ENCODE assay signal across 29 cellular contexts in the genomic region with DNA sequence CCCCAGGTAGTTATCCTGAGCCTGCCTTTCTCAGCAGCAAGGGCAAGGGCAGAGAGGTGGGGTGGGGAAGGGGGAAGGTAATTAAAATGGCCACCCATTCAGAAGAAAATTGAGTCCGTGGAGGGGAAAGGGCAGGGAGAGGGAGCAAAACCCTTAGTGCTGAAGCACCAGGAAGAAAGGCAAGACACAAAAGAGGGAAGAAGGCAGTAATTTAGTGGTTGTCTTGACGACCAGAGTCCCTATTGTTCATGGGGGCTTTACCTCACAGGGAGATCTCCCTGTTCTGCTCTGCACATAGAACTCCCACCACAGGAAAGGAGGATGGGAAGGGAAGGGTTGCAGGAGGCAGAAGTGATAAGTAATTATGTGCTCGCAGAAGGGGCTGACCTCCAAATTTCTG. TPM values are rescaled to one million over a fixed set of nuclear protein-coding genes. Genes with fewer than 3 reads are reported as not detected.
A peak's percentile ranks its signal among the peaks of the same experiment; 100 is the strongest.
DNase-seq lines count a peak whose midpoint lies in the region; ATAC-seq and TF ChIP-seq lines count a peak whose summit lies in the region.
"Had no signal": no experiment of that assay in that cellular context is flagged by ENCODE, and none has a peak within 500 bp of the region (broad histone marks: within the 10 kb centered on the region; RNA-seq: fewer than 3 reads in every experiment).

No MANE protein-coding gene starts in this region.

- H3K4me1 ChIP-seq in iPS-18a (ENCODE audit: control insufficient read depth, low read depth, low read length) (peaks cover 26% of the 10 kb centered on the region), tibial artery (peaks cover 3 to 67% (median 35%) of the 10 kb centered on the region in 4 donors)
- H3K4me1 ChIP-seq: Caco-2 had no signal

- peaks cover 5% of the 10 kb centered on the region for H3K4me1 Mint-ChIP-seq in activated T-helper 17 cell treated with anti-CD3 and anti-CD28 coated beads, Interleukin-2, amount 50 U/mL, for 72 hours

- no peak overlapping the region for H3K4me3 Mint-ChIP-seq in activated T-helper 17 cell treated with anti-CD3 and anti-CD28 coated beads, Interleukin-2, amount 50 U/mL, for 72 hours
- H3K4me3 Mint-ChIP-seq: activated naive CD4-positive, alpha-beta T cell treated with anti-CD3 and anti-CD28 coated beads, Interleukin-2, amount 50 U/mL, for 24 hours; natural killer cell treated with Interleukin-12 subunit alpha and Interleukin-12 subunit beta and Interleukin-15 and Interleukin-18, amount 100 ng/mL, for 72 hours; stimulated activated memory B cell treated with anti-CD40 and anti-IgM and Interleukin-4, amounts not matched to agents 10 μg/mL and 1 μg/mL and 100 μg/mL, for 72 hours had no signal

- H3K36me3 ChIP-seq in iPS-18a (ENCODE audit: control insufficient read depth, low read depth, low read length) (peaks cover 13% of the 10 kb centered on the region), tibial artery (peaks cover 21 to 35% (median 24%) of the 10 kb centered on the region in 3 donors)
- H3K36me3 ChIP-seq: breast epithelium, ovary had no signal

- no peak for TF ChIP-seq CTCF in tibial artery (IDR thresholded peaks at IDR 0.05)

- ATAC-seq in activated T-helper 17 cell treated with anti-CD3 and anti-CD28 coated beads, Interleukin-2, amount 50 U/mL, for 72 hours (replicated peaks) = no peak
- no peak for ATAC-seq in HG03280 (IDR thresholded peaks at IDR 0.05; ENCODE audit: unreplicated experiment)
- ATAC-seq: natural killer cell treated with Interleukin-12 subunit alpha and Interleukin-12 subunit beta and Interleukin-15 and Interleukin-18, amount 100 ng/mL, for 72 hours; stimulated activated memory B cell treated with anti-CD40 and anti-IgM and Interleukin-4, amounts not matched to agents 10 μg/mL and 1 μg/mL and 100 μg/mL, for 72 hours had no signal

- no peaks in the 10 kb centered on the region for H3K27me3 Mint-ChIP-seq in activated T-helper 17 cell treated with anti-CD3 and anti-CD28 coated beads, Interleukin-2, amount 50 U/mL, for 72 hours
- H3K27me3 Mint-ChIP-seq: activated naive CD4-positive, alpha-beta T cell treated with anti-CD3 and anti-CD28 coated beads, Interleukin-2, amount 50 U/mL, for 24 hours; natural killer cell treated with Interleukin-12 subunit alpha and Interleukin-12 subunit beta and Interleukin-15 and Interleukin-18, amount 100 ng/mL, for 72 hours; stimulated activated memory B cell treated with anti-CD40 and anti-IgM and Interleukin-4, amounts not matched to agents 10 μg/mL and 1 μg/mL and 100 μg/mL, for 72 hours had no signal

- peak overlapping the region; percentile 12 for H3K27ac Mint-ChIP-seq in activated T-helper 17 cell treated with anti-CD3 and anti-CD28 coated beads, Interleukin-2, amount 50 U/mL, for 72 hours
- H3K27ac Mint-ChIP-seq: activated naive CD4-positive, alpha-beta T cell treated with anti-CD3 and anti-CD28 coated beads, Interleukin-2, amount 50 U/mL, for 24 hours; natural killer cell treated with Interleukin-12 subunit alpha and Interleukin-12 subunit beta and Interleukin-15 and Interleukin-18, amount 100 ng/mL, for 72 hours; stimulated activated memory B cell treated with anti-CD40 and anti-IgM and Interleukin-4, amounts not matched to agents 10 μg/mL and 1 μg/mL and 100 μg/mL, for 72 hours had no signal

- intact Hi-C loops in tibial artery (cut with DNase I; ENCODE audit: low total_unique reads) (loop anchor here (10.0 kb wide), 2 partner anchors 458 to 578 kb away; a partner anchor contains a TSS), posterior cingulate gyrus (cut with DNase I) (loop anchor here (10.0 kb wide), 1 partner anchor 458 kb away; no protein-coding TSS in a partner anchor)

- H3K9me3 ChIP-seq in iPS-18a (ENCODE audit: control insufficient read depth, low read depth, low read length) = no peaks in the 10 kb centered on the region
- H3K9me3 ChIP-seq in tibial artery = no peaks in the 10 kb centered on the region
- H3K9me3 ChIP-seq: breast epithelium, Caco-2, ovary had no signal

- peak overlapping the region; percentile 15 for H3K27ac ChIP-seq in iPS-18a (ENCODE audit: low read length)
- H3K27ac ChIP-seq in tibial artery = peak overlapping the region; percentile 82 to 86
- no peak overlapping the region for H3K27ac ChIP-seq in substantia nigra (ENCODE audit: low read depth, low read length, poor library complexity, severe bottlenecking)
- H3K27ac ChIP-seq: 22Rv1, breast epithelium, C4-2B, ovary, WERI-Rb-1 had no signal

- DNase-seq in NCI-H1105 treated with DMSO at 0.1 percent for 48 hours (lab: John Stamatoyannopoulos, UW) = peak; percentile 14
- no peak for DNase-seq in NCI-H1105 (lab: John Stamatoyannopoulos, UW)
- DNase-seq in tibial artery = no peak
- no peak for DNase-seq in substantia nigra (lab: John Stamatoyannopoulos, UW)
- no peak for DNase-seq in posterior cingulate gyrus
- DNase-seq: activated CD4-positive, alpha-beta T cell treated with anti-CD3 and anti-CD28 coated beads for 48 hours; activated CD8-positive, alpha-beta memory T cell treated with anti-CD3 and anti-CD28 coated beads for 24 hours; activated T-cell treated with anti-CD3 and anti-CD28 coated beads for 4 hours; amniotic stem cell; Caco-2; DMS79; effector CD4-positive, alpha-beta T cell; erythroblast; kidney; NCI-H1930; NCI-H226; NCI-H526 treated with DMSO at 0.1 percent for 48 hours; ovary; T1000; WERI-Rb-1 had no signal

- H3K27me3 ChIP-seq in iPS-18a (ENCODE audit: control insufficient read depth, insufficient read depth, low read length) = no peaks in the 10 kb centered on the region
- H3K27me3 ChIP-seq in tibial artery = no peaks in the 10 kb centered on the region
- H3K27me3 ChIP-seq: breast epithelium, ovary had no signal

- H3K9me3 Mint-ChIP-seq in activated T-helper 17 cell treated with anti-CD3 and anti-CD28 coated beads, Interleukin-2, amount 50 U/mL, for 72 hours = no peaks in the 10 kb centered on the region
- H3K9me3 Mint-ChIP-seq: activated naive CD4-positive, alpha-beta T cell treated with anti-CD3 and anti-CD28 coated beads, Interleukin-2, amount 50 U/mL, for 24 hours; natural killer cell treated with Interleukin-12 subunit alpha and Interleukin-12 subunit beta and Interleukin-15 and Interleukin-18, amount 100 ng/mL, for 72 hours; stimulated activated memory B cell treated with anti-CD40 and anti-IgM and Interleukin-4, amounts not matched to agents 10 μg/mL and 1 μg/mL and 100 μg/mL, for 72 hours had no signal

- no peak overlapping the region for H3K4me3 ChIP-seq in iPS-18a (ENCODE audit: low read length)
- H3K4me3 ChIP-seq in tibial artery = no peak overlapping the region
- H3K4me3 ChIP-seq: breast epithelium, ovary had no signal

- H3K36me3 Mint-ChIP-seq in activated T-helper 17 cell treated with anti-CD3 and anti-CD28 coated beads, Interleukin-2, amount 50 U/mL, for 72 hours (ENCODE audit: low read depth) = no peaks in the 10 kb centered on the region

- H3K9ac ChIP-seq in iPS-18a (ENCODE audit: low read length) = no peak overlapping the region

RNA-seq across cellular contexts. Expression of a gene that starts 23.4 kb away (rescaled TPM):
- total RNA-seq in activated T-helper 17 cell treated with anti-CD3 and anti-CD28 coated beads, Interleukin-2, amount 50 U/mL, for 72 hours = 10 to 100 TPM; 16.4 to 33.8 TPM
